ENCODE assay signal across 8 cellular contexts in the genomic region with DNA sequence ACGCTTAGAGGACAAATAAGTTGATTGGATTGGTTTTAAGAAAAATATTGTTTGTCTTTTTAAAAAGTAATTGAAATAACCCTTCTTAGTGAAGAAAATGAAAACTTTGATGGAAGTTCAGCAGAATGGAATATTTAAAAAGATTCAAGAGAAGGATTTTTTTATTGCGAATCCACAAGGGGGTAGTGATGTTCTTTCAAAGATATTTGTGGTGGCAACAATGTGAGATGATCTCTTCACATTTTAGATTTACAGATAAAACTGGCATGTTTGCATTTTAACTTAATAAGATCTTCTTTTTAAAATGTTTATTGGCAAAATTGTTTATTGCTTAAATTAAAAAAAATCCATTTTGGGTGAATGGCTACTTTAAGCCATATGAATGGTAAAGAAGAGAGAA. TPM values are rescaled to one million over a fixed set of nuclear protein-coding genes. Genes with fewer than 3 reads are reported as not detected.
DNase-seq lines count a peak whose midpoint lies in the region; ATAC-seq and TF ChIP-seq lines count a peak whose summit lies in the region.

No MANE protein-coding gene starts in this region.

- no peaks in the 10 kb centered on the region for H3K36me3 ChIP-seq in liver (ENCODE audit: control insufficient read depth in 4 of 4, insufficient read depth in 3 of 4, low read depth in 1 of 4, low read length in 3 of 4)

- H3K4me1 ChIP-seq in liver (ENCODE audit: control insufficient read depth in 4 of 4, insufficient read depth in 4 of 4, low read length in 3 of 4), result no peaks in the 10 kb centered on the region
- peaks cover 5% of the 10 kb centered on the region for H3K4me1 ChIP-seq in right cardiac atrium (ENCODE audit: control insufficient read depth, insufficient read depth, low read length)

- no peak for ATAC-seq in GM19455 (IDR thresholded peaks at IDR 0.05; ENCODE audit: unreplicated experiment)
- no peak for ATAC-seq in right cardiac atrium
- ATAC-seq in GM18517 (IDR thresholded peaks at IDR 0.05; ENCODE audit: unreplicated experiment), result no peak

- no peaks in the 10 kb centered on the region for H3K9me3 ChIP-seq in liver (ENCODE audit: control insufficient read depth in 4 of 4, low read length in 3 of 4)
- H3K9me3 ChIP-seq in right cardiac atrium (ENCODE audit: control insufficient read depth, low read length), result no peaks in the 10 kb centered on the region

- H3K9ac ChIP-seq in liver (ENCODE audit: low read depth in 1 of 2, low read length in 2 of 2), result no peak overlapping the region

- H3K27ac ChIP-seq in liver (ENCODE audit: low read depth in 1 of 2, low read length in 2 of 2) (no peak overlapping the region), right cardiac atrium (ENCODE audit: low read length) (no peak overlapping the region)

- intact Hi-C loops in right cardiac atrium (cut with DNase I), result loop anchor here (2.0 to 10.0 kb wide), 6 partner anchors 91 to 421 kb away; no protein-coding TSS in a partner anchor

- WGBS in liver, result 61% methylated on average over 2 of the region's 2 CpGs
- WGBS in right cardiac atrium, result 53% methylated on average over 2 of the region's 2 CpGs

- TF ChIP-seq CTCF in astrocyte of the cerebellum (IDR thresholded peaks at IDR 0.05; ENCODE audit: low read depth, low read length, missing control alignments) (no peak), liver (IDR thresholded peaks at IDR 0.05; ENCODE audit: low read depth, low read length, missing input control) (peak; percentile 47)

- H3K4me3 ChIP-seq in astrocyte of the cerebellum (ENCODE audit: low read depth, low read length) (no peak overlapping the region), liver (ENCODE audit: low read depth in 1 of 3, low read length in 3 of 3) (no peak overlapping the region), right cardiac atrium (ENCODE audit: low read length) (no peak overlapping the region)

- peak; percentile 38 for DNase-seq in DMS114 treated with DMSO at 0.1 percent for 48 hours (lab: John Stamatoyannopoulos, UW; ENCODE audit: unreplicated experiment)
- DNase-seq in NAMALWA (ENCODE audit: low spot score), result peak; percentile 70
- peak; percentile 62 for DNase-seq in astrocyte of the cerebellum (ENCODE audit: low read depth)
- no peak for DNase-seq in stimulated activated CD4-positive, alpha-beta T cell treated with anti-CD3 and anti-CD28 coated beads, Interleukin-2, amount 100 ng/mL, for 48 hours
- DNase-seq in right cardiac atrium, result no peak

- peak; percentile 84 for TF ChIP-seq RAD21 in liver (IDR thresholded peaks at IDR 0.05)

- in situ Hi-C loops in astrocyte of the cerebellum (cut with HindIII; ENCODE audit: low sequenced_read_pairs), result no loop called here

- H3K27me3 ChIP-seq in liver (ENCODE audit: control insufficient read depth in 4 of 4, insufficient read depth in 4 of 4, low read length in 3 of 4), result no peaks in the 10 kb centered on the region
- no peaks in the 10 kb centered on the region for H3K27me3 ChIP-seq in right cardiac atrium (ENCODE audit: control insufficient read depth, insufficient read depth)

TF ChIP-seq in liver, 16 proteins besides CTCF, POLR2A, EP300 and RAD21:
- TF ChIP-seq HNF4G (IDR thresholded peaks at IDR 0.05) (no peak), NR2F2 (IDR thresholded peaks at IDR 0.05) (no peak), TAF1 (conservative IDR thresholded peaks at IDR 0.05) (no peak)
- TF ChIP-seq, protein P1, sequence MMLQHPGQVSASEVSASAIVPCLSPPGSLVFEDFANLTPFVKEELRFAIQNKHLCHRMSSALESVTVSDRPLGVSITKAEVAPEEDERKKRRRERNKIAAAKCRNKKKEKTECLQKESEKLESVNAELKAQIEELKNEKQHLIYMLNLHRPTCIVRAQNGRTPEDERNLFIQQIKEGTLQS (IDR thresholded peaks at IDR 0.05), result no peak

RNA-seq across cellular contexts. Expression of a gene that starts 8.9 kb away (rescaled TPM):
- total RNA-seq in liver (10 to 100 TPM; 18.0 to 23.2 TPM), right cardiac atrium (100 to 1,000 TPM; 155 to 179 (median 160) TPM)
- polyA plus RNA-seq in liver (10 to 100 TPM; 48.5 to 93.5 TPM), right cardiac atrium (334 TPM)

Comparison
In these comparisons a context has a peak if more than half of its experiments do, and no peak if none do; other contexts are left out.
1. DNase-seq: peak in DMS114 treated with DMSO at 0.1 percent for 48 hours (single experiment), NAMALWA (single experiment) and astrocyte of the cerebellum (single experiment); none in stimulated activated CD4-positive, alpha-beta T cell treated with anti-CD3 and anti-CD28 coated beads, Interleukin-2, amount 100 ng/mL, for 48 hours (0 of 2) and right cardiac atrium (0 of 3).
2. RNA of a gene that starts 8.9 kb away (total RNA-seq): 155 to 179 TPM in right cardiac atrium; 18.0 to 23.2 TPM in liver; every median in the first group is over 4 times any median in the second.